ENCODE assay signal across 1 cellular context in genomic region chr21:17794631-17795030, GRCh38.
TF ChIP-seq lines count a peak whose summit lies in the region.

No MANE protein-coding gene starts in this region.

TF ChIP-seq in SK-N-SH, 30 proteins besides CTCF, POLR2A, EP300 and RAD21:
- TF ChIP-seq GATA2 (CRISPR knock-in tag; IDR thresholded peaks at IDR 0.05) (no peak), NFIC (IDR thresholded peaks at IDR 0.05; ENCODE audit: borderline replicate concordance) (no peak), CHD2 (IDR thresholded peaks at IDR 0.05; ENCODE audit: low read length, partially characterized antibody) (no peak), IRF3 (IDR thresholded peaks at IDR 0.05; ENCODE audit: low read depth, low read length) (no peak), RFX5 (IDR thresholded peaks at IDR 0.05; ENCODE audit: low read length) (no peak), YY1 (IDR thresholded peaks at IDR 0.05; ENCODE audit: low read depth) (no peak), RXRA (IDR thresholded peaks at IDR 0.05; ENCODE audit: borderline replicate concordance, low read depth) (no peak), GABPA (IDR thresholded peaks at IDR 0.05; ENCODE audit: low read depth) (no peak), NRF1 (IDR thresholded peaks at IDR 0.05; ENCODE audit: low read depth, low read length) (no peak), FOSL2 (IDR thresholded peaks at IDR 0.05; ENCODE audit: borderline replicate concordance, low read depth) (no peak), MEF2A (IDR thresholded peaks at IDR 0.05; ENCODE audit: borderline replicate concordance, low read depth) (no peak)
